21 cellular contexts compared by ENCODE assay signal in the genomic region with DNA sequence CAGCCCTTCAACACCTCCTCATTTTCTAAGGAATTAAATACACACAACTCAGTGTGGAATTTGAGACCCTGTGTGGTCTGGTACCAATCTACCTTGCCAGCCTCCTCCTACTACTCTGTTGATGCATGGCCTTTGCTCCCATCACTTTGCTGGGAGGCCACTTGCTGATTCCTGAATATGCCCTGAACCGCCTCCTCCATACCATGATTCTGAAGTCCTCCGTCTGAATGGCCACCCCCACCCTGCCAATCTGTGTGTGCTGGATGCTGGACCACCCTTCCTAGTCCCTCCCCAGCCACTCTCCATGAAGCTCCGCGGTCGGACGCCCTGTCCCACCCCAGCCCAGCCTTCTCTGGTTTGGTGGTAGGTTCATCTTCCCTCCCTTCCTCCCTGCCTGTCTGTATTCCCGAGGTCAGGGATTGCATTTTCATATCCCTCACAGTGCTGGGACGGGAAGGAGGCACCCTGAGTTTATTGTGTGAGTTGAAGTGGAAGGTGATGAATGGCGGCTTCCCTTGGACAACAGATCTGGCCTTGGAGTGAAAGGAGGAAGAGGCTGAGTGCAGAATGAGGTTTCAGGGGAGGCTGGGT.
DNase-seq lines count a peak whose midpoint lies in the region; ATAC-seq, FAIRE-seq and TF ChIP-seq lines count a peak whose summit lies in the region.
"Had no signal": no experiment of that assay in that cellular context is flagged by ENCODE, and none has a peak within 500 bp of the region (broad histone marks: within the 10 kb centered on the region; RNA-seq: fewer than 3 reads in every experiment).

No MANE protein-coding gene starts in this region.

- H3K4me2 ChIP-seq in KMS-11: peak overlapping the region; percentile 53

- TF ChIP-seq CTCF in KMS-11 (conservative IDR thresholded peaks at IDR 0.05; ENCODE audit: low read depth, low read length): no peak
- no peak for TF ChIP-seq CTCF in bronchial epithelial cell (IDR thresholded peaks at IDR 0.05; ENCODE audit: insufficient read depth, low read length, severe bottlenecking)
- no peak for TF ChIP-seq CTCF in endodermal cell (conservative IDR thresholded peaks at IDR 0.05)
- TF ChIP-seq CTCF in type B pancreatic cell (conservative IDR thresholded peaks at IDR 0.05): no peak
- TF ChIP-seq CTCF in colonic mucosa (IDR thresholded peaks at IDR 0.05): no peak

- no peak overlapping the region for H3K4me3 Mint-ChIP-seq in endodermal cell
- H3K4me3 Mint-ChIP-seq in type B pancreatic cell: no peak overlapping the region
- H3K4me3 Mint-ChIP-seq: B cell; CD4-positive, CD25-positive, alpha-beta regulatory T cell; CD8-positive, alpha-beta T cell had no signal

- no peaks in the 10 kb centered on the region for H3K36me3 Mint-ChIP-seq in endodermal cell (ENCODE audit: low read depth)
- H3K36me3 Mint-ChIP-seq in type B pancreatic cell: no peaks in the 10 kb centered on the region
- H3K36me3 Mint-ChIP-seq: CD4-positive, CD25-positive, alpha-beta regulatory T cell had no signal

- H3K27ac ChIP-seq in KMS-11: peak overlapping the region; percentile 72
- no peak overlapping the region for H3K27ac ChIP-seq in endodermal cell (ENCODE audit: low read depth, low read length)
- H3K27ac ChIP-seq in colonic mucosa: no peak overlapping the region
- H3K27ac ChIP-seq: BLaER1, C4-2B had no signal

- no peaks in the 10 kb centered on the region for H4K20me1 ChIP-seq in KMS-11 (ENCODE audit: insufficient read depth)
- H4K20me1 ChIP-seq: BLaER1 had no signal

- no peak overlapping the region for H3K27ac Mint-ChIP-seq in endodermal cell
- H3K27ac Mint-ChIP-seq in type B pancreatic cell: no peak overlapping the region
- H3K27ac Mint-ChIP-seq: B cell; CD4-positive, CD25-positive, alpha-beta regulatory T cell; CD8-positive, alpha-beta T cell had no signal

- H2AFZ ChIP-seq in KMS-11 (ENCODE audit: low read depth): no peak overlapping the region

- DNase-seq in bronchial epithelial cell (ENCODE audit: low read depth) (no peak), endodermal cell (peak; percentile 34), type B pancreatic cell (ENCODE audit: extremely low spot score, unreplicated experiment) (peak; percentile 31), colonic mucosa (no peak), NCI-H1105 (lab: John Stamatoyannopoulos, UW) (no peak)
- DNase-seq: Caco-2; CD4-positive, CD25-positive, alpha-beta regulatory T cell; CD8-positive, alpha-beta T cell; DMS153; DND-41; GOT3; H7 had no signal

- H3K27me3 ChIP-seq in KMS-11 (ENCODE audit: insufficient read depth, low read depth) (no peaks in the 10 kb centered on the region), bronchial epithelial cell (ENCODE audit: control insufficient read depth, insufficient read depth, low read length) (no peaks in the 10 kb centered on the region), endodermal cell (ENCODE audit: control insufficient read depth, insufficient read depth, low read length, poor library complexity, severe bottlenecking) (no peaks in the 10 kb centered on the region), colonic mucosa (no peaks in the 10 kb centered on the region)
- H3K27me3 ChIP-seq: BLaER1 had no signal

- intact Hi-C loops in colonic mucosa (cut with DNase I): no loop called here

- H3K9me3 Mint-ChIP-seq in endodermal cell: no peaks in the 10 kb centered on the region
- no peaks in the 10 kb centered on the region for H3K9me3 Mint-ChIP-seq in type B pancreatic cell

- H3K36me3 ChIP-seq in KMS-11 (ENCODE audit: insufficient read depth) (no peaks in the 10 kb centered on the region), bronchial epithelial cell (ENCODE audit: control insufficient read depth, insufficient read depth, low read length) (no peaks in the 10 kb centered on the region), endodermal cell (ENCODE audit: control insufficient read depth, insufficient read depth, low read length) (no peaks in the 10 kb centered on the region), colonic mucosa (no peaks in the 10 kb centered on the region)
- H3K36me3 ChIP-seq: BLaER1 had no signal

- H3K27me3 Mint-ChIP-seq in endodermal cell (ENCODE audit: insufficient read depth) (no peaks in the 10 kb centered on the region), type B pancreatic cell (peaks cover 17% of the 10 kb centered on the region)

- H3K9me3 ChIP-seq in endodermal cell (ENCODE audit: control insufficient read depth, low read length): peaks cover 6% of the 10 kb centered on the region
- H3K9me3 ChIP-seq in colonic mucosa: no peaks in the 10 kb centered on the region
- H3K9me3 ChIP-seq: Caco-2 had no signal

- no peak for ATAC-seq in HG03045 (IDR thresholded peaks at IDR 0.05; ENCODE audit: unreplicated experiment)
- ATAC-seq: CD8-positive, alpha-beta T cell; HCT116 had no signal

- peak; percentile 7 for FAIRE-seq in bronchial epithelial cell (lab: Jason Lieb, UNC)
- FAIRE-seq: A204.1, G401.6, GM12892 had no signal

- peaks cover 14% of the 10 kb centered on the region for H3K4me1 Mint-ChIP-seq in endodermal cell
- H3K4me1 Mint-ChIP-seq in type B pancreatic cell (ENCODE audit: unreplicated experiment): peaks cover 14% of the 10 kb centered on the region
- H3K4me1 Mint-ChIP-seq: B cell had no signal

- H3K9ac ChIP-seq in KMS-11: no peak overlapping the region
- H3K9ac ChIP-seq in endodermal cell (ENCODE audit: extremely low read depth, low read length, poor library complexity, severe bottlenecking): no peak overlapping the region
- no peak overlapping the region for H3K9ac ChIP-seq in colonic mucosa (ENCODE audit: low read depth in 2 of 2, low read length in 2 of 2)
- H3K9ac ChIP-seq: BLaER1 had no signal

- H3K79me2 ChIP-seq in KMS-11 (ENCODE audit: insufficient read depth, low read depth): no peaks in the 10 kb centered on the region

- H3K4me3 ChIP-seq in KMS-11 (IDR thresholded peaks at IDR 0.05; ENCODE audit: insufficient read depth, low read depth, low read length) (no peak overlapping the region), bronchial epithelial cell (ENCODE audit: low read depth, low read length) (no peak overlapping the region), endodermal cell (ENCODE audit: low read length) (no peak overlapping the region), colonic mucosa (no peak overlapping the region)
- H3K4me3 ChIP-seq: BLaER1 had no signal

- peaks cover 63% of the 10 kb centered on the region for H3K4me1 ChIP-seq in KMS-11 (ENCODE audit: low read depth, poor library complexity, severe bottlenecking)
- H3K4me1 ChIP-seq in endodermal cell (ENCODE audit: control insufficient read depth, insufficient read depth, low read length): peaks cover 13% of the 10 kb centered on the region
- H3K4me1 ChIP-seq in colonic mucosa: no peaks in the 10 kb centered on the region
- H3K4me1 ChIP-seq: Caco-2 had no signal

- 83 to 88% methylated on average over 5 to 9 of the region's 9 CpGs for whole genome bisulfite sequencing in endodermal cell (ENCODE audit: insufficient coverage in 1 of 2, insufficient read length in 1 of 2), 2 experiments

Comparison
In these comparisons a context has a peak if more than half of its experiments do, and no peak if none do; other contexts are left out.
1. DNase-seq: peak in endodermal cell (single experiment) and type B pancreatic cell (single experiment); none in bronchial epithelial cell (single experiment), colonic mucosa (single experiment) and NCI-H1105 (single experiment).